ENCODE assay signal across 15 cellular contexts in genomic region chr7:985915-986741, GRCh38. TPM values are rescaled to one million over a fixed set of nuclear protein-coding genes. Genes with fewer than 3 reads are reported as not detected.
DNase-seq lines count a peak whose midpoint lies in the region; ATAC-seq, FAIRE-seq and TF ChIP-seq lines count a peak whose summit lies in the region.
"Had no signal": no experiment of that assay in that cellular context is flagged by ENCODE, and none has a peak within 500 bp of the region (broad histone marks: within the 10 kb centered on the region; RNA-seq: fewer than 3 reads in every experiment).

No MANE protein-coding gene starts in this region.

- no peak for TF ChIP-seq CTCF in BE2C (IDR thresholded peaks at IDR 0.05; ENCODE audit: low read depth, low read length)
- no peak for TF ChIP-seq CTCF in HepG2 (CRISPR knock-in tag; IDR thresholded peaks at IDR 0.05)

- CTCF ChIA-PET in HepG2 (lab: Yijun Ruan, JAX; ENCODE audit: low intra/inter-chr PET ratio, low total read pairs) = no interaction called here

- peaks cover 15% of the 10 kb centered on the region for H3K4me1 ChIP-seq in BE2C
- peaks cover 59% of the 10 kb centered on the region for H3K4me1 ChIP-seq in HepG2 (ENCODE audit: insufficient read depth, low read length)

- FAIRE-seq in HepG2 (lab: Jason Lieb, UNC) = no peak
- FAIRE-seq: frontal cortex had no signal

- TF ChIP-seq RAD21 in HepG2 (CRISPR knock-in tag; IDR thresholded peaks at IDR 0.05) = no peak

- no peaks in the 10 kb centered on the region for H3K27me3 ChIP-seq in BE2C
- no peaks in the 10 kb centered on the region for H3K27me3 ChIP-seq in HepG2 (ENCODE audit: control insufficient read depth in 1 of 2, insufficient read depth in 2 of 2, low read length in 2 of 2)
- H3K27me3 ChIP-seq: cardiac muscle cell had no signal

- no peaks in the 10 kb centered on the region for H3K9me3 ChIP-seq in BE2C
- H3K9me3 ChIP-seq in HepG2 (ENCODE audit: low read length) = no peaks in the 10 kb centered on the region
- H3K9me3 ChIP-seq: lower lobe of right lung had no signal

- no peaks in the 10 kb centered on the region for H4K20me1 ChIP-seq in HepG2 (ENCODE audit: insufficient read depth, low read length)

- no peak overlapping the region for H2AFZ ChIP-seq in HepG2 (ENCODE audit: low read length)

- DNase-seq in BE2C (peak; percentile 74), HUDEP-2 (lab: John Stamatoyannopoulos, UW; ENCODE audit: unreplicated experiment in 76 of 76) (peak in 58 of 76 experiments; percentile 5 to 82 (median 52)), astrocyte of the hippocampus (ENCODE audit: low read depth, low spot score) (peak; percentile 32), HepG2 (ENCODE audit: low spot score) (no peak), NCI-H2107 treated with DMSO at 0.1 percent for 48 hours (lab: John Stamatoyannopoulos, UW; ENCODE audit: unreplicated experiment) (no peak), NCI-H128 (lab: John Stamatoyannopoulos, UW; ENCODE audit: unreplicated experiment) (no peak)
- DNase-seq in activated T-cell treated with anti-CD3 and anti-CD28 coated beads, Interleukin-2, amount 50 U/mL, for 48 hours = no peak
- DNase-seq: CD4-positive, alpha-beta T cell; lower lobe of right lung; NCI-H1105 treated with DMSO at 0.1 percent for 48 hours had no signal

- no peak overlapping the region for H3K27ac ChIP-seq in HepG2 (ENCODE audit: extremely low read length, insufficient read depth, low read length)
- H3K27ac ChIP-seq: cardiac muscle cell, lower lobe of right lung had no signal

- 94% methylated on average over 23 of the region's 41 CpGs for WGBS in HepG2 (ENCODE audit: low lambda C conversion rate)

- H3K4me3 ChIP-seq in BE2C (ENCODE audit: low read depth, low read length) (no peak overlapping the region), HepG2 (replicated peaks in 1 of 3; ENCODE audit: insufficient read depth in 1 of 3, low read depth in 2 of 3, low read length in 3 of 3) (no peak overlapping the region)
- H3K4me3 ChIP-seq: cardiac muscle cell, lower lobe of right lung had no signal

- in situ Hi-C loops in HepG2 (cut with HindIII; ENCODE audit: extremely low pct_ligation_motif_present, low pct_unique_long_range_greater_than_20kb) = no loop called here

- POLR2A ChIA-PET in HepG2 (lab: Yijun Ruan, JAX) = interaction anchor here (1.1 to 6.1 kb wide), 3 partner anchors 11 to 28 kb away, joined by 3 to 97 read pairs (median 9); partner anchors contain the start of gene COX19

- no peak for TF ChIP-seq POLR2A in HepG2 (IDR thresholded peaks at IDR 0.05; ENCODE audit: insufficient read depth in 1 of 2, low read depth in 2 of 2, low read length in 2 of 2)

- no peaks in the 10 kb centered on the region for H3K36me3 ChIP-seq in BE2C
- peaks cover 9 to 16% of the 10 kb centered on the region in 2 experiments; a peak in 3 of 5 replicates for H3K36me3 ChIP-seq in HepG2 (replicated peaks in 1 of 2; ENCODE audit: control insufficient read depth in 1 of 2, insufficient read depth in 2 of 2, low read length in 2 of 2)
- H3K36me3 ChIP-seq: cardiac muscle cell, lower lobe of right lung had no signal

- TF ChIP-seq EP300 in HepG2 (IDR thresholded peaks at IDR 0.05; ENCODE audit: low read depth in 2 of 2, low read length in 2 of 2) = no peak
- TF ChIP-seq EP300 in HepG2 (CRISPR knock-in tag; IDR thresholded peaks at IDR 0.05; ENCODE audit: borderline replicate concordance) = no peak

- BruUV-seq in HepG2 (replicated peaks; lab: Mats Ljungman, UMichigan) = no TSS peak

- H3K4me2 ChIP-seq in HepG2 (ENCODE audit: low read depth, low read length) = no peak overlapping the region

- intact Hi-C loops in HepG2 (cut with micrococcal nuclease; ENCODE audit: unreplicated experiment) = no loop called here

- no peak overlapping the region for H3K9ac ChIP-seq in HepG2 (ENCODE audit: insufficient read depth, low read depth, low read length)

- peak; percentile 11; the same call in 2 of the 3 replicates for ATAC-seq in HepG2
- no peak for ATAC-seq in HG03442 (IDR thresholded peaks at IDR 0.05; ENCODE audit: unreplicated experiment)
- ATAC-seq: lower lobe of right lung had no signal

- peaks cover 30% of the 10 kb centered on the region for H3K79me2 ChIP-seq in HepG2 (ENCODE audit: insufficient read depth, low read length)

RNA-seq across cellular contexts. Expression of gene CYP2W1, which starts 3.1 kb away (rescaled TPM):
- polyA plus RNA-seq in BE2C (2012; ENCODE audit: insufficient read depth, insufficient read length, low read depth) = 0.19 TPM
- 11.7 and 31.7 TPM in 2 replicates for total RNA-seq in HepG2 (2016; rRNA removed; fragmentation: Illumina TruSeq; extraction: Trizol)
- total RNA-seq in HepG2 (2016; cell fraction: cytosol; rRNA removed; fragmentation: Illumina TruSeq; extraction: Trizol; ENCODE audit: low read depth) = 6.8 and 8.3 TPM in 2 replicates
- 10.2 and 31.7 TPM in 2 replicates for total RNA-seq in HepG2 (2016; cell fraction: insoluble cytoplasmic fraction; rRNA removed; fragmentation: Illumina TruSeq; extraction: Trizol)
- total RNA-seq in HepG2 (2016; cell fraction: membrane; rRNA removed; fragmentation: Illumina TruSeq; extraction: Trizol) = 10.9 and 11.0 TPM in 2 replicates
- 35.8 and 47.0 TPM in 2 replicates for total RNA-seq in HepG2 (2016; cell fraction: nucleus; rRNA removed; fragmentation: Illumina TruSeq; extraction: Trizol)
- polyA plus RNA-seq in HepG2 (2011; rRNA removed) = 19.5 and 32.7 TPM in 2 replicates
- 9.5 and 22.3 TPM in 2 replicates for polyA plus RNA-seq in HepG2 (2011; cell fraction: cytosol; rRNA removed)
- polyA plus RNA-seq in HepG2 (2011; cell fraction: nucleus; rRNA removed) = 171 and 205 TPM in 2 replicates
- polyA plus RNA-seq in HepG2 (2012) = 20.0 and 28.3 TPM in 2 replicates
- polyA plus RNA-seq in HepG2 (2016; cell fraction: cytosol; fragmentation: Illumina TruSeq; extraction: Trizol; ENCODE audit: low read depth) = 5.5 and 6.2 TPM in 2 replicates
- polyA plus RNA-seq in HepG2 (2016; cell fraction: insoluble cytoplasmic fraction; fragmentation: Illumina TruSeq; extraction: Trizol; ENCODE audit: low read depth) = 14.3 and 20.7 TPM in 2 replicates
- 8.5 and 9.6 TPM in 2 replicates for polyA plus RNA-seq in HepG2 (2016; cell fraction: membrane; fragmentation: Illumina TruSeq; extraction: Trizol; ENCODE audit: low read depth)
- 135 and 137 TPM in 2 replicates for polyA plus RNA-seq in HepG2 (2016; cell fraction: nucleus; fragmentation: Illumina TruSeq; extraction: Trizol; ENCODE audit: insufficient read depth, low read depth)
- 66.3 TPM in 1 of 2 replicates, not detected in the other for polyA minus RNA-seq in HepG2 (2011; rRNA and poly(A)+ RNA removed; ENCODE audit: low replicate concordance)
- polyA minus RNA-seq in HepG2 (2011; cell fraction: cytosol; rRNA and poly(A)+ RNA removed) = 26.5 and 32.3 TPM in 2 replicates
- polyA minus RNA-seq in HepG2 (2011; cell fraction: nucleus; rRNA and poly(A)+ RNA removed) = 88.4 and 113 TPM in 2 replicates
- total RNA-seq: CD4-positive, alpha-beta T cell; frontal cortex; lower lobe of right lung; pulmonary artery endothelial cell; temporal lobe had no signal

RNA-seq across cellular contexts. Expression of gene COX19, which starts 10.8 kb away (rescaled TPM):
- 18.8 TPM for polyA plus RNA-seq in BE2C (2012; ENCODE audit: insufficient read depth, insufficient read length, low read depth)
- total RNA-seq in HepG2 (2016; rRNA removed; fragmentation: Illumina TruSeq; extraction: Trizol) = 6.5 and 11.5 TPM in 2 replicates
- total RNA-seq in HepG2 (2016; cell fraction: cytosol; rRNA removed; fragmentation: Illumina TruSeq; extraction: Trizol; ENCODE audit: low read depth) = 2.6 and 3.0 TPM in 2 replicates
- 7.4 and 15.2 TPM in 2 replicates for total RNA-seq in HepG2 (2016; cell fraction: insoluble cytoplasmic fraction; rRNA removed; fragmentation: Illumina TruSeq; extraction: Trizol)
- total RNA-seq in HepG2 (2016; cell fraction: membrane; rRNA removed; fragmentation: Illumina TruSeq; extraction: Trizol) = 7.6 and 8.2 TPM in 2 replicates
- 21.5 and 23.4 TPM in 2 replicates for total RNA-seq in HepG2 (2016; cell fraction: nucleus; rRNA removed; fragmentation: Illumina TruSeq; extraction: Trizol)
- 21.0 and 21.7 TPM in 2 replicates for polyA plus RNA-seq in HepG2 (2011; rRNA removed)
- 12.5 and 14.3 TPM in 2 replicates for polyA plus RNA-seq in HepG2 (2011; cell fraction: cytosol; rRNA removed)
- polyA plus RNA-seq in HepG2 (2011; cell fraction: nucleus; rRNA removed) = 59.5 and 79.7 TPM in 2 replicates
- 14.5 and 16.2 TPM in 2 replicates for polyA plus RNA-seq in HepG2 (2012)
- polyA plus RNA-seq in HepG2 (2016; cell fraction: cytosol; fragmentation: Illumina TruSeq; extraction: Trizol; ENCODE audit: low read depth) = 2.2 and 2.3 TPM in 2 replicates
- polyA plus RNA-seq in HepG2 (2016; cell fraction: insoluble cytoplasmic fraction; fragmentation: Illumina TruSeq; extraction: Trizol; ENCODE audit: low read depth) = 11.0 and 11.3 TPM in 2 replicates
- polyA plus RNA-seq in HepG2 (2016; cell fraction: membrane; fragmentation: Illumina TruSeq; extraction: Trizol; ENCODE audit: low read depth) = 3.6 and 3.8 TPM in 2 replicates
- polyA plus RNA-seq in HepG2 (2016; cell fraction: nucleus; fragmentation: Illumina TruSeq; extraction: Trizol; ENCODE audit: insufficient read depth, low read depth) = 32.8 and 35.0 TPM in 2 replicates
- 12.8 and 23.5 TPM in 2 replicates for polyA minus RNA-seq in HepG2 (2011; rRNA and poly(A)+ RNA removed; ENCODE audit: low replicate concordance)
- polyA minus RNA-seq in HepG2 (2011; cell fraction: cytosol; rRNA and poly(A)+ RNA removed) = 3.6 and 5.4 TPM in 2 replicates
- 50.6 and 61.9 TPM in 2 replicates for polyA minus RNA-seq in HepG2 (2011; cell fraction: nucleus; rRNA and poly(A)+ RNA removed)

RNA-seq across cellular contexts. Expression of gene ADAP1, which starts 31.6 kb away (rescaled TPM):
- 37.8 TPM for polyA plus RNA-seq in BE2C (2012; ENCODE audit: insufficient read depth, insufficient read length, low read depth)
- total RNA-seq in HepG2 (2016; rRNA removed; fragmentation: Illumina TruSeq; extraction: Trizol) = 18.3 and 24.6 TPM in 2 replicates
- 23.5 and 25.0 TPM in 2 replicates for total RNA-seq in HepG2 (2016; cell fraction: cytosol; rRNA removed; fragmentation: Illumina TruSeq; extraction: Trizol; ENCODE audit: low read depth)
- total RNA-seq in HepG2 (2016; cell fraction: insoluble cytoplasmic fraction; rRNA removed; fragmentation: Illumina TruSeq; extraction: Trizol) = 16.6 and 27.2 TPM in 2 replicates
- total RNA-seq in HepG2 (2016; cell fraction: membrane; rRNA removed; fragmentation: Illumina TruSeq; extraction: Trizol) = 46.3 and 47.4 TPM in 2 replicates
- total RNA-seq in HepG2 (2016; cell fraction: nucleus; rRNA removed; fragmentation: Illumina TruSeq; extraction: Trizol) = 13.2 TPM in 2 replicates
- polyA plus RNA-seq in HepG2 (2011; rRNA removed) = 10.5 and 15.0 TPM in 2 replicates
- polyA plus RNA-seq in HepG2 (2011; cell fraction: cytosol; rRNA removed) = 11.8 and 14.5 TPM in 2 replicates
- 19.8 and 24.0 TPM in 2 replicates for polyA plus RNA-seq in HepG2 (2011; cell fraction: nucleus; rRNA removed)
- 15.3 and 21.4 TPM in 2 replicates for polyA plus RNA-seq in HepG2 (2012)
- 24.2 and 28.1 TPM in 2 replicates for polyA plus RNA-seq in HepG2 (2016; cell fraction: cytosol; fragmentation: Illumina TruSeq; extraction: Trizol; ENCODE audit: low read depth)
- polyA plus RNA-seq in HepG2 (2016; cell fraction: insoluble cytoplasmic fraction; fragmentation: Illumina TruSeq; extraction: Trizol; ENCODE audit: low read depth) = 17.0 and 28.9 TPM in 2 replicates
- polyA plus RNA-seq in HepG2 (2016; cell fraction: membrane; fragmentation: Illumina TruSeq; extraction: Trizol; ENCODE audit: low read depth) = 45.2 and 45.4 TPM in 2 replicates
- 26.8 and 30.8 TPM in 2 replicates for polyA plus RNA-seq in HepG2 (2016; cell fraction: nucleus; fragmentation: Illumina TruSeq; extraction: Trizol; ENCODE audit: insufficient read depth, low read depth)
- polyA minus RNA-seq in HepG2 (2011; rRNA and poly(A)+ RNA removed; ENCODE audit: low replicate concordance) = 3.5 and 14.9 TPM in 2 replicates
- 7.5 and 11.2 TPM in 2 replicates for polyA minus RNA-seq in HepG2 (2011; cell fraction: cytosol; rRNA and poly(A)+ RNA removed)
- 5.2 and 7.6 TPM in 2 replicates for polyA minus RNA-seq in HepG2 (2011; cell fraction: nucleus; rRNA and poly(A)+ RNA removed)

RNA-seq across cellular contexts. Expression of gene GPR146, which starts 58.2 kb away (rescaled TPM):
- polyA plus RNA-seq in BE2C (2012; ENCODE audit: insufficient read depth, insufficient read length, low read depth) = 41.4 TPM
- total RNA-seq in HepG2 (2016; rRNA removed; fragmentation: Illumina TruSeq; extraction: Trizol) = 0.84 and 2.0 TPM in 2 replicates
- total RNA-seq in HepG2 (2016; cell fraction: cytosol; rRNA removed; fragmentation: Illumina TruSeq; extraction: Trizol; ENCODE audit: low read depth) = 0.91 and 1.1 TPM in 2 replicates
- total RNA-seq in HepG2 (2016; cell fraction: insoluble cytoplasmic fraction; rRNA removed; fragmentation: Illumina TruSeq; extraction: Trizol) = 0.89 and 1.2 TPM in 2 replicates
- total RNA-seq in HepG2 (2016; cell fraction: membrane; rRNA removed; fragmentation: Illumina TruSeq; extraction: Trizol) = 1.9 and 2.7 TPM in 2 replicates
- 1.1 and 3.4 TPM in 2 replicates for total RNA-seq in HepG2 (2016; cell fraction: nucleus; rRNA removed; fragmentation: Illumina TruSeq; extraction: Trizol)
- 15.9 and 17.2 TPM in 2 replicates for polyA plus RNA-seq in HepG2 (2011; rRNA removed)
- 11.4 and 22.4 TPM in 2 replicates for polyA plus RNA-seq in HepG2 (2011; cell fraction: cytosol; rRNA removed)
- polyA plus RNA-seq in HepG2 (2011; cell fraction: nucleus; rRNA removed) = 18.2 and 25.0 TPM in 2 replicates
- 4.5 and 5.3 TPM in 2 replicates for polyA plus RNA-seq in HepG2 (2012)
- polyA plus RNA-seq in HepG2 (2016; cell fraction: cytosol; fragmentation: Illumina TruSeq; extraction: Trizol; ENCODE audit: low read depth) = 2.1 and 2.2 TPM in 2 replicates
- polyA plus RNA-seq in HepG2 (2016; cell fraction: insoluble cytoplasmic fraction; fragmentation: Illumina TruSeq; extraction: Trizol; ENCODE audit: low read depth) = 0.78 and 1.3 TPM in 2 replicates
- 2.3 and 3.4 TPM in 2 replicates for polyA plus RNA-seq in HepG2 (2016; cell fraction: membrane; fragmentation: Illumina TruSeq; extraction: Trizol; ENCODE audit: low read depth)
- 2.2 and 2.5 TPM in 2 replicates for polyA plus RNA-seq in HepG2 (2016; cell fraction: nucleus; fragmentation: Illumina TruSeq; extraction: Trizol; ENCODE audit: insufficient read depth, low read depth)
- 0.87 and 47.8 TPM in 2 replicates for polyA minus RNA-seq in HepG2 (2011; rRNA and poly(A)+ RNA removed; ENCODE audit: low replicate concordance)
- 6.9 and 9.1 TPM in 2 replicates for polyA minus RNA-seq in HepG2 (2011; cell fraction: cytosol; rRNA and poly(A)+ RNA removed)
- polyA minus RNA-seq in HepG2 (2011; cell fraction: nucleus; rRNA and poly(A)+ RNA removed) = 9.3 and 14.0 TPM in 2 replicates

Comparison
In these comparisons a context has a peak if more than half of its experiments do, and no peak if none do; other contexts are left out.
1. DNase-seq: peak in BE2C (single experiment), HUDEP-2 (58 of 76) and astrocyte of the hippocampus (single experiment); none in HepG2 (single experiment), activated T-cell treated with anti-CD3 and anti-CD28 coated beads, Interleukin-2, amount 50 U/mL, for 48 hours (0 of 2), NCI-H2107 treated with DMSO at 0.1 percent for 48 hours (single experiment) and NCI-H128 (single experiment).